17 cellular contexts compared by ENCODE assay signal in genomic region chr3:177705976-177706866, GRCh38.
DNase-seq lines count a peak whose midpoint lies in the region; ATAC-seq and TF ChIP-seq lines count a peak whose summit lies in the region.
"Had no signal": no experiment of that assay in that cellular context is flagged by ENCODE, and none has a peak within 500 bp of the region (broad histone marks: within the 10 kb centered on the region; RNA-seq: fewer than 3 reads in every experiment).

No MANE protein-coding gene starts in this region.

- H3K27ac ChIP-seq in DND-41 (ENCODE audit: low read length) (no peak overlapping the region), right cardiac atrium (ENCODE audit: low read length) (peak overlapping the region; percentile 73)
- H3K27ac ChIP-seq: upper lobe of left lung had no signal

- intact Hi-C loops in right cardiac atrium (cut with DNase I) (no loop called here), sciatic nerve (cut with DNase I) (no loop called here)

- no peak overlapping the region for H3K4me2 ChIP-seq in DND-41 (ENCODE audit: insufficient read depth, low read length)

- no peak overlapping the region for H2AFZ ChIP-seq in DND-41 (ENCODE audit: low read depth, low read length)

- DNase-seq in DND-41, result peak; percentile 32
- peak; percentile 60 for DNase-seq in brain pericyte (ENCODE audit: low read depth, low spot score)
- peak; percentile 69 to 91 (median 88) for DNase-seq in right cardiac atrium
- DNase-seq in sciatic nerve (ENCODE audit: low spot score), result peak; percentile 66
- DNase-seq: activated CD8-positive, alpha-beta T cell treated with anti-CD3 and anti-CD28 coated beads, Interleukin-2, amount 10 ng/mL, durations not matched to agents 7 days and 5 days; cortex of kidney; GDM1; H9; Kasumi-1; left colon; NCI-H1436 treated with DMSO at 0.1 percent for 48 hours; stimulated activated CD4-positive, alpha-beta T cell treated with anti-CD3 and anti-CD28 coated beads, Interleukin-4, amount 100 ng/mL, for 1 hour; upper lobe of left lung had no signal

- H3K4me3 ChIP-seq in DND-41 (ENCODE audit: low read depth in 1 of 2, low read length in 2 of 2), result no peak overlapping the region
- no peak overlapping the region for H3K4me3 ChIP-seq in right cardiac atrium (ENCODE audit: low read length)
- H3K4me3 ChIP-seq: upper lobe of left lung had no signal

- H3K27me3 ChIP-seq in DND-41 (ENCODE audit: insufficient read depth, low read length, poor library complexity) (no peaks in the 10 kb centered on the region), right cardiac atrium (ENCODE audit: control insufficient read depth, insufficient read depth) (no peaks in the 10 kb centered on the region)
- H3K27me3 ChIP-seq: upper lobe of left lung had no signal

- H3K9ac ChIP-seq in DND-41 (ENCODE audit: low read depth, low read length), result no peak overlapping the region

- H3K4me1 ChIP-seq in DND-41 (ENCODE audit: insufficient read depth, low read length) (peaks cover 8% of the 10 kb centered on the region; the same call in 1 of the 2 replicates), right cardiac atrium (ENCODE audit: control insufficient read depth, insufficient read depth, low read length) (peaks cover 8% of the 10 kb centered on the region)

- no peaks in the 10 kb centered on the region for H3K79me2 ChIP-seq in DND-41 (ENCODE audit: insufficient read depth, low read length)

- TF ChIP-seq CTCF in DND-41 (IDR thresholded peaks at IDR 0.05; ENCODE audit: borderline replicate concordance, extremely low read depth, low read length, poor library complexity, severe bottlenecking), result no peak

- peak; percentile 81 for ATAC-seq in DND-41 (ENCODE audit: insufficient read depth, low read depth)
- ATAC-seq in right cardiac atrium, result peak; percentile 94 to 95
- ATAC-seq in sciatic nerve, result peak; percentile 95
- no peak for ATAC-seq in GM21786 (IDR thresholded peaks at IDR 0.05; ENCODE audit: unreplicated experiment)
- no peak for ATAC-seq in HG03378 (IDR thresholded peaks at IDR 0.05; ENCODE audit: unreplicated experiment)
- ATAC-seq in GM18868 (IDR thresholded peaks at IDR 0.05; ENCODE audit: unreplicated experiment), result no peak
- no peak for ATAC-seq in GM21423 (IDR thresholded peaks at IDR 0.05; ENCODE audit: unreplicated experiment)
- ATAC-seq: activated CD8-positive, alpha-beta T cell treated with anti-CD3 and anti-CD28 coated beads, Interleukin-2, amount 10 ng/mL, durations not matched to agents 7 days and 5 days; left colon had no signal

- H4K20me1 ChIP-seq in DND-41 (ENCODE audit: insufficient read depth, low read length), result no peaks in the 10 kb centered on the region

- H3K9me3 ChIP-seq in DND-41 (ENCODE audit: insufficient read depth, low read length, severe bottlenecking), result no peaks in the 10 kb centered on the region
- H3K9me3 ChIP-seq in right cardiac atrium (ENCODE audit: control insufficient read depth, low read length), result no peaks in the 10 kb centered on the region
- H3K9me3 ChIP-seq: upper lobe of left lung had no signal

- WGBS in right cardiac atrium, result 46% methylated on average over 4 of the region's 4 CpGs

- H3K36me3 ChIP-seq in DND-41 (ENCODE audit: insufficient read depth, low read length), result no peaks in the 10 kb centered on the region
- H3K36me3 ChIP-seq: upper lobe of left lung had no signal

Comparison
In these comparisons a context has a peak if more than half of its experiments do, and no peak if none do; other contexts are left out.
1. ATAC-seq: peak in DND-41 (single experiment), right cardiac atrium (2 of 2) and sciatic nerve (single experiment); none in GM21786 (single experiment), HG03378 (single experiment), GM18868 (single experiment) and GM21423 (single experiment).
2. DNase-seq: peak in every context shown above with its lines; median percentile 88 in right cardiac atrium; 66 in sciatic nerve; 60 in brain pericyte; 32 in DND-41.